In the genomic region with DNA sequence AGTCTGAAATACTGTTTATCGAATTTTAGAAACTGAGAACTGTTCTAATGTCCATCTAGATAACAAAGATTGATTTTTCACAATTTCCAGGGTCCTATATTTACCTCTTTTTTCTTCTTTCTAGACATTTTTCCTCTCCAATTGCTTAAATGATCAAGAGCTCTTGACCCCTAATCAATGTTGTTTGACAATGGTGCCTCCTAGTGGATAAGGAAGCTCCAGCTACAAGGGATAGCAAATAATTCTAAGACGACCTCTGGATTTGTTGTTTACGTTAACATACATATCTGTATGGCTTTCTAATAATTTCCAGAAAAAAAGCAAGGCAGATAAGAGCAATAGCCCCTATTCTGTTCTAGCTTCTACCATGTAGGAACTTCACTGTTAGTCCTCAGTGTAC, we compare ENCODE assay signal across 8 cellular contexts. TPM values are rescaled to one million over a fixed set of nuclear protein-coding genes. Genes with fewer than 3 reads are reported as not detected.
A peak's percentile ranks its signal among the peaks of the same experiment; 100 is the strongest.
DNase-seq lines count a peak whose midpoint lies in the region; ATAC-seq and TF ChIP-seq lines count a peak whose summit lies in the region.

No MANE protein-coding gene starts in this region.

- H3K4me1 ChIP-seq in OCI-LY3 (ENCODE audit: low read length), result no peaks in the 10 kb centered on the region
- no peaks in the 10 kb centered on the region for H3K4me1 ChIP-seq in spleen

- 39 to 71% (median 58%) methylated on average over 3 of the region's 3 CpGs for WGBS in spleen, 5 donors

- H3K27me3 ChIP-seq in OCI-LY3 (ENCODE audit: low read depth, low read length) (no peaks in the 10 kb centered on the region), spleen (replicated peaks in 1 of 7) (no peaks in the 10 kb centered on the region)

- H3K27ac ChIP-seq in OCI-LY3 (ENCODE audit: low read length), result no peak overlapping the region
- no peak overlapping the region for H3K27ac ChIP-seq in spleen

- intact Hi-C loops in spleen (cut with DNase I; ENCODE audit: low total_unique reads), result loop anchor here (10.0 kb wide), 1 partner anchor 205 kb away; no protein-coding TSS in a partner anchor

- H3K4me3 ChIP-seq in OCI-LY3 (ENCODE audit: low read length) (no peak overlapping the region), spleen (no peak overlapping the region)

- DNase-seq in SIG-M5 treated with dmso at 0.1 percent for 504 hours (lab: John Stamatoyannopoulos, UW; ENCODE audit: unreplicated experiment) (peak; percentile 41), SIG-M5 (lab: John Stamatoyannopoulos, UW) (no peak), fibroblast of gingiva (ENCODE audit: low read depth) (peak; percentile 13), spleen (no peak), GM19238 (ENCODE audit: insufficient read length, low spot score) (no peak), SHP77 (lab: John Stamatoyannopoulos, UW) (no peak)

- H3K9me3 ChIP-seq in OCI-LY3 (ENCODE audit: insufficient read depth, low read length) (no peaks in the 10 kb centered on the region), spleen (no peaks in the 10 kb centered on the region)

- H3K36me3 ChIP-seq in OCI-LY3 (replicated peaks; ENCODE audit: low read depth, low read length) (no peaks in the 10 kb centered on the region), spleen (no peaks in the 10 kb centered on the region)

- TF ChIP-seq POLR2A in spleen (IDR thresholded peaks at IDR 0.05), result no peak

- no peak overlapping the region for H2AFZ ChIP-seq in OCI-LY3 (ENCODE audit: low read depth, low read length)

- no peaks in the 10 kb centered on the region for H3K79me2 ChIP-seq in OCI-LY3 (ENCODE audit: low read length)

- ATAC-seq in GM21717 (IDR thresholded peaks at IDR 0.05; ENCODE audit: unreplicated experiment), result no peak

- H3K4me2 ChIP-seq in OCI-LY3 (ENCODE audit: low read length), result no peak overlapping the region

- H3K9ac ChIP-seq in OCI-LY3 (ENCODE audit: low read length), result no peak overlapping the region

- H4K20me1 ChIP-seq in OCI-LY3 (ENCODE audit: insufficient read depth, low read length), result peaks cover 10% of the 10 kb centered on the region; the same call in 1 of the 2 replicates

- TF ChIP-seq CTCF in OCI-LY3 (IDR thresholded peaks at IDR 0.05; ENCODE audit: low read depth, low read length), result peak; percentile 69
- TF ChIP-seq CTCF in spleen (IDR thresholded peaks at IDR 0.05 in 8 of 11, conservative IDR thresholded peaks at IDR 0.05 in 3 of 11), result peak in 9 of 11 experiments; percentile 25 to 57 (median 48)

RNA-seq across cellular contexts. Expression of gene GPR82, which starts 35.8 kb away (rescaled TPM):
- total RNA-seq in spleen, result 1 to 10 TPM in 1 of 7 donors, under 1 TPM in 6; 0.33 to 1.7 (median 0.51) TPM
- polyA plus RNA-seq in spleen, result under 1 TPM; 0.26 to 0.49 (median 0.26) TPM

Comparison
In these comparisons a context has a peak if more than half of its experiments do, and no peak if none do; other contexts are left out.
1. DNase-seq: peak in SIG-M5 treated with dmso at 0.1 percent for 504 hours (single experiment) and fibroblast of gingiva (single experiment); none in SIG-M5 (single experiment), spleen (single experiment), GM19238 (single experiment) and SHP77 (0 of 2).